In genomic region chr22:49439373-49439772, GRCh38 we compare ENCODE assay signal across 21 cellular contexts.
A peak's percentile ranks its signal among the peaks of the same experiment; 100 is the strongest.
DNase-seq lines count a peak whose midpoint lies in the region; TF ChIP-seq lines count a peak whose summit lies in the region.
"Had no signal": no experiment of that assay in that cellular context is flagged by ENCODE, and none has a peak within 500 bp of the region (broad histone marks: within the 10 kb centered on the region; RNA-seq: fewer than 3 reads in every experiment).

No MANE protein-coding gene starts in this region.

- H2AFZ ChIP-seq in osteoblast (ENCODE audit: low read length), result no peak overlapping the region

- H3K79me2 ChIP-seq in osteoblast (ENCODE audit: insufficient read depth, low read length), result no peaks in the 10 kb centered on the region

- H3K4me1 ChIP-seq in osteoblast (ENCODE audit: insufficient read depth, low read length), result no peaks in the 10 kb centered on the region
- H3K4me1 ChIP-seq in HAP-1, result peaks cover 5% of the 10 kb centered on the region
- H3K4me1 ChIP-seq: SJSA1 had no signal

- in situ Hi-C loops in HAP-1 (cut with MboI; ENCODE audit: low sequenced_read_pairs), result no loop called here

- H4K20me1 ChIP-seq in osteoblast (ENCODE audit: insufficient read depth, low read length), result no peaks in the 10 kb centered on the region

- DNase-seq in H7 (peak; percentile 78), islet precursor cell (peak; percentile 50), osteoblast (ENCODE audit: insufficient read length, low spot score, missing footprints) (peak; percentile 46), ecto neural progenitor cell (ENCODE audit: low spot score) (no peak), medulla oblongata (ENCODE audit: extremely low spot score) (no peak), HAP-1 (ENCODE audit: low spot score in 2 of 2) (no peak)
- DNase-seq: C1 segment of cervical spinal cord; CD4-positive, alpha-beta memory T cell; COR-L47; DMS53; GOT3; KG1; MG63; NCI-H2029; NCI-H446; NCI-H526; NCI-H82; NK-92 treated with Interleukin-12 subunit alpha and Interleukin-12 subunit beta, amount 100 ng/mL, for 24 hours; PC-3 had no signal

- no peak overlapping the region for H3K4me2 ChIP-seq in osteoblast (ENCODE audit: insufficient read depth, low read length)

- TF ChIP-seq CTCF in osteoblast (IDR thresholded peaks at IDR 0.05; ENCODE audit: extremely low read depth, low read depth, low read length), result no peak

- H3K27me3 ChIP-seq in H7 (ENCODE audit: control insufficient read depth, insufficient read depth, low read length) (no peaks in the 10 kb centered on the region), osteoblast (ENCODE audit: insufficient read depth, low read length) (no peaks in the 10 kb centered on the region), HAP-1 (ENCODE audit: low read depth) (no peaks in the 10 kb centered on the region)
- H3K27me3 ChIP-seq: SJSA1 had no signal

- H3K9me3 ChIP-seq in osteoblast (ENCODE audit: low read depth, low read length), result peaks cover 8% of the 10 kb centered on the region
- H3K9me3 ChIP-seq in HAP-1, result no peaks in the 10 kb centered on the region
- H3K9me3 ChIP-seq: MG63 had no signal

- H3K4me3 ChIP-seq in H7 (ENCODE audit: insufficient read depth, low read depth, low read length) (no peak overlapping the region), osteoblast (ENCODE audit: insufficient read depth, low read length) (no peak overlapping the region), HAP-1 (no peak overlapping the region)
- H3K4me3 ChIP-seq: MG63, SJSA1 had no signal

- H3K36me3 ChIP-seq in H7 (replicated peaks; ENCODE audit: control insufficient read depth, insufficient read depth, low read length) (no peaks in the 10 kb centered on the region), osteoblast (ENCODE audit: insufficient read depth, low read length) (no peaks in the 10 kb centered on the region), HAP-1 (replicated peaks) (no peaks in the 10 kb centered on the region)
- H3K36me3 ChIP-seq: MG63, SJSA1 had no signal

- H3K27ac ChIP-seq in osteoblast (ENCODE audit: low read depth, low read length), result no peak overlapping the region
- H3K27ac ChIP-seq: SJSA1 had no signal

- no peak for TF ChIP-seq EP300 in Ishikawa (IDR thresholded peaks at IDR 0.05; ENCODE audit: borderline replicate concordance)

- TF ChIP-seq RAD21 in Ishikawa (IDR thresholded peaks at IDR 0.05; ENCODE audit: low read depth), result no peak

TF ChIP-seq in Ishikawa, 13 proteins besides CTCF, POLR2A, EP300 and RAD21:
- TF ChIP-seq MAX (IDR thresholded peaks at IDR 0.05) (no peak), CREB1 (IDR thresholded peaks at IDR 0.05; ENCODE audit: low read depth) (no peak), REST (IDR thresholded peaks at IDR 0.05; ENCODE audit: low read depth) (no peak), NFIC (IDR thresholded peaks at IDR 0.05) (no peak), EGR1 (IDR thresholded peaks at IDR 0.05) (no peak), CEBPB (IDR thresholded peaks at IDR 0.05) (no peak), TAF1 (IDR thresholded peaks at IDR 0.05; ENCODE audit: low read depth) (no peak), YY1 (IDR thresholded peaks at IDR 0.05; ENCODE audit: low read depth) (no peak), USF1 (IDR thresholded peaks at IDR 0.05) (peak; percentile 60)

Comparison
In these comparisons a context has a peak if more than half of its experiments do, and no peak if none do; other contexts are left out.
1. DNase-seq: peak in H7 (single experiment), islet precursor cell (single experiment) and osteoblast (single experiment); none in ecto neural progenitor cell (single experiment), medulla oblongata (single experiment) and HAP-1 (0 of 2).